1 cellular context compared by ENCODE assay signal in genomic region chr14:20559461-20559904, GRCh38.
TF ChIP-seq lines count a peak whose summit lies in the region.

No MANE protein-coding gene starts in this region.

TF ChIP-seq in HCT116, 20 proteins besides CTCF, POLR2A, EP300 and RAD21:
- TF ChIP-seq REST (IDR thresholded peaks at IDR 0.05; ENCODE audit: low read depth) (no peak), EGR1 (IDR thresholded peaks at IDR 0.05; ENCODE audit: low read depth) (no peak), CEBPB (IDR thresholded peaks at IDR 0.05; ENCODE audit: low read depth) (no peak), YY1 (IDR thresholded peaks at IDR 0.05; ENCODE audit: extremely low read depth, insufficient replicate concordance, low read depth, low read length) (no peak), JUND (IDR thresholded peaks at IDR 0.05) (no peak), ZFX (IDR thresholded peaks at IDR 0.05) (no peak), ELF1 (IDR thresholded peaks at IDR 0.05; ENCODE audit: borderline replicate concordance, low read depth) (no peak), ZNF274 (IDR thresholded peaks at IDR 0.05; ENCODE audit: low read depth, low read length) (no peak), POLR2AphosphoS5 (IDR thresholded peaks at IDR 0.05; ENCODE audit: low read depth, low read length) (no peak), EZH2phosphoT487 (IDR thresholded peaks at IDR 0.05; ENCODE audit: borderline replicate concordance) (no peak)
- TF ChIP-seq, protein P1, sequence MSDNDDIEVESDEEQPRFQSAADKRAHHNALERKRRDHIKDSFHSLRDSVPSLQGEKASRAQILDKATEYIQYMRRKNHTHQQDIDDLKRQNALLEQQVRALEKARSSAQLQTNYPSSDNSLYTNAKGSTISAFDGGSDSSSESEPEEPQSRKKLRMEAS (IDR thresholded peaks at IDR 0.05), result no peak
- TF ChIP-seq, protein P2, sequence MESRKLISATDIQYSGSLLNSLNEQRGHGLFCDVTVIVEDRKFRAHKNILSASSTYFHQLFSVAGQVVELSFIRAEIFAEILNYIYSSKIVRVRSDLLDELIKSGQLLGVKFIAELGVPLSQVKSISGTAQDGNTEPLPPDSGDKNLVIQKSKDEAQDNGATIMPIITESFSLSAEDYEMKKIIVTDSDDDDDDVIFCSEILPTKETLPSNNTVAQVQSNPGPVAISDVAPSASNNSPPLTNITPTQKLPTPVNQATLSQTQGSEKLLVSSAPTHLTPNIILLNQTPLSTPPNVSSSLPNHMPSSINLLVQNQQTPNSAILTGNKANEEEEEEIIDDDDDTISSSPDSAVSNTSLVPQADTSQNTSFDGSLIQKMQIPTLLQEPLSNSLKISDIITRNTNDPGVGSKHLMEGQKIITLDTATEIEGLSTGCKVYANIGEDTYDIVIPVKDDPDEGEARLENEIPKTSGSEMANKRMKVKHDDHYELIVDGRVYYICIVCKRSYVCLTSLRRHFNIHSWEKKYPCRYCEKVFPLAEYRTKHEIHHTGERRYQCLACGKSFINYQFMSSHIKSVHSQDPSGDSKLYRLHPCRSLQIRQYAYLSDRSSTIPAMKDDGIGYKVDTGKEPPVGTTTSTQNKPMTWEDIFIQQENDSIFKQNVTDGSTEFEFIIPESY (IDR thresholded peaks at IDR 0.05; ENCODE audit: extremely low read depth, insufficient replicate concordance, low read length), result no peak
